Comparison of ENCODE assay signal across 8 cellular contexts in the genomic region with DNA sequence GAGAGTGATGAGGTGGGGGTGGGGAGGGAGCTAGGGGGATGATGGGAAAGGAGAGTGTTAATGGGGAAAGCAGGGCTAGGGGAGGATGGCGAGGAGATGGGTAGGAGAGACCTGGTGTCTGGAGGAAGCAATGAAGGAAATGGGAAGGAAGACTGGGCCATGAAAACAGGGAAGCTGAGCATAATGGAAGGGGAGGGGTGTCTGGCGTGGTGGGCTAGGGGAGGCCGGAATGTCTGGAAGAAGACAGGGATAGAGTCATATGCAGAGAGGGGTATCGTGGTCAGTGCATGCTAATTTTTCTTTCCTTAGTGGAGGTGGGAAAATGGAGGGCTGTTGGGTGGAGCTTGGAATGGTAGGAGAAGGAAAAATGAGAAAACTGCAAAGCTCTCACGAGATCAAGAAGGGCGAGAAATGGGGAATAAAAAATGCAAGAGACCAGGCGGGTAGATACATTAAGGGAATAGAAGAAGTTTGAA. TPM values are rescaled to one million over a fixed set of nuclear protein-coding genes. Genes with fewer than 3 reads are reported as not detected.
DNase-seq lines count a peak whose midpoint lies in the region; ATAC-seq and TF ChIP-seq lines count a peak whose summit lies in the region.

No MANE protein-coding gene starts in this region.

- CTCF ChIA-PET in WTC11 (lab: Charles Lee) = interaction anchor here (0.6 to 3.1 kb wide), 18 partner anchors 9 to 843 kb away, joined by 3 to 22 read pairs (median 4); partner anchors contain the start of genes CNPY3, GNMT, KLC4 and MRPL2

- no peak for TF ChIP-seq CTCF in WTC11 (IDR thresholded peaks at IDR 0.05)

- H3K36me3 Mint-ChIP-seq in activated T-cell treated with anti-CD3 and anti-CD28 coated beads, Interleukin-2, amount 50 U/mL, for 72 hours (ENCODE audit: insufficient read depth in 2 of 2) = peaks cover 7 to 16% of the 10 kb centered on the region in 2 donors
- H3K36me3 Mint-ChIP-seq in WTC11 = peaks cover 56% of the 10 kb centered on the region

- no peaks in the 10 kb centered on the region for H3K27me3 Mint-ChIP-seq in activated T-cell treated with anti-CD3 and anti-CD28 coated beads, Interleukin-2, amount 50 U/mL, for 72 hours (ENCODE audit: low read depth)
- H3K27me3 Mint-ChIP-seq in WTC11 (ENCODE audit: low read depth) = no peaks in the 10 kb centered on the region

- POLR2A ChIA-PET in WTC11 (lab: Charles Lee) = interaction anchor here (0.5 to 1.7 kb wide), 14 partner anchors 14 to 232 kb away, joined by 3 to 9 read pairs (median 4); partner anchors contain the start of genes CNPY3, CUL7, GNMT and KLC4

- H3K27ac Mint-ChIP-seq in activated T-cell treated with anti-CD3 and anti-CD28 coated beads, Interleukin-2, amount 50 U/mL, for 72 hours = peak overlapping the region; percentile 70
- H3K27ac Mint-ChIP-seq in WTC11 = peak overlapping the region; percentile 95

- no peak for DNase-seq in activated T-cell treated with anti-CD3 and anti-CD28 coated beads, Interleukin-2, amount 50 U/mL, for 72 hours
- DNase-seq in activated T-cell treated with anti-CD3 and anti-CD28 coated beads for 4 hours (no peak), WTC11 (ENCODE audit: low spot score) (no peak), hepatic stellate cell (ENCODE audit: low spot score) (peak; percentile 78), HT-29 (ENCODE audit: low spot score) (no peak), NCI-H82 (lab: John Stamatoyannopoulos, UW) (no peak)
- DNase-seq in activated CD4-positive, CD25-positive, alpha-beta regulatory T cell (lab: John Stamatoyannopoulos, UW) = no peak

- peaks cover 65% of the 10 kb centered on the region for H3K4me1 Mint-ChIP-seq in activated T-cell treated with anti-CD3 and anti-CD28 coated beads, Interleukin-2, amount 50 U/mL, for 72 hours (ENCODE audit: low read depth)
- peaks cover 28% of the 10 kb centered on the region for H3K4me1 Mint-ChIP-seq in WTC11

- no peak for ATAC-seq in activated T-cell treated with anti-CD3 and anti-CD28 coated beads, Interleukin-2, amount 50 U/mL, for 72 hours (replicated peaks in 1 of 2)
- no peak for ATAC-seq in WTC11

- H3K4me3 Mint-ChIP-seq in activated T-cell treated with anti-CD3 and anti-CD28 coated beads, Interleukin-2, amount 50 U/mL, for 72 hours = peak overlapping the region; percentile 94 to 99
- peak overlapping the region; percentile 99 for H3K4me3 Mint-ChIP-seq in WTC11

- H3K9me3 Mint-ChIP-seq in activated T-cell treated with anti-CD3 and anti-CD28 coated beads, Interleukin-2, amount 50 U/mL, for 72 hours = no peaks in the 10 kb centered on the region
- H3K9me3 Mint-ChIP-seq in WTC11 = no peaks in the 10 kb centered on the region

- H3K27ac ChIP-seq in skin epidermis = peak overlapping the region in 20 of 21 experiments; percentile 60 to 92 (median 80)

- H3K4me3 ChIP-seq in skin epidermis = peak overlapping the region; percentile 50 to 78 (median 73)

TF ChIP-seq in WTC11, 78 proteins besides CTCF, POLR2A, EP300 and RAD21:
- TF ChIP-seq E2F1 (CRISPR knock-in tag; IDR thresholded peaks at IDR 0.05) = no peak
- TF ChIP-seq, protein P1, sequence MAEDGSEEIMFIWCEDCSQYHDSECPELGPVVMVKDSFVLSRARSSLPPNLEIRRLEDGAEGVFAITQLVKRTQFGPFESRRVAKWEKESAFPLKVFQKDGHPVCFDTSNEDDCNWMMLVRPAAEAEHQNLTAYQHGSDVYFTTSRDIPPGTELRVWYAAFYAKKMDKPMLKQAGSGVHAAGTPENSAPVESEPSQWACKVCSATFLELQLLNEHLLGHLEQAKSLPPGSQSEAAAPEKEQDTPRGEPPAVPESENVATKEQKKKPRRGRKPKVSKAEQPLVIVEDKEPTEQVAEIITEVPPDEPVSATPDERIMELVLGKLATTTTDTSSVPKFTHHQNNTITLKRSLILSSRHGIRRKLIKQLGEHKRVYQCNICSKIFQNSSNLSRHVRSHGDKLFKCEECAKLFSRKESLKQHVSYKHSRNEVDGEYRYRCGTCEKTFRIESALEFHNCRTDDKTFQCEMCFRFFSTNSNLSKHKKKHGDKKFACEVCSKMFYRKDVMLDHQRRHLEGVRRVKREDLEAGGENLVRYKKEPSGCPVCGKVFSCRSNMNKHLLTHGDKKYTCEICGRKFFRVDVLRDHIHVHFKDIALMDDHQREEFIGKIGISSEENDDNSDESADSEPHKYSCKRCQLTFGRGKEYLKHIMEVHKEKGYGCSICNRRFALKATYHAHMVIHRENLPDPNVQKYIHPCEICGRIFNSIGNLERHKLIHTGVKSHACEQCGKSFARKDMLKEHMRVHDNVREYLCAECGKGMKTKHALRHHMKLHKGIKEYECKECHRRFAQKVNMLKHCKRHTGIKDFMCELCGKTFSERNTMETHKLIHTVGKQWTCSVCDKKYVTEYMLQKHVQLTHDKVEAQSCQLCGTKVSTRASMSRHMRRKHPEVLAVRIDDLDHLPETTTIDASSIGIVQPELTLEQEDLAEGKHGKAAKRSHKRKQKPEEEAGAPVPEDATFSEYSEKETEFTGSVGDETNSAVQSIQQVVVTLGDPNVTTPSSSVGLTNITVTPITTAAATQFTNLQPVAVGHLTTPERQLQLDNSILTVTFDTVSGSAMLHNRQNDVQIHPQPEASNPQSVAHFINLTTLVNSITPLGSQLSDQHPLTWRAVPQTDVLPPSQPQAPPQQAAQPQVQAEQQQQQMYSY (CRISPR knock-in tag; IDR thresholded peaks at IDR 0.05) = 0 out of 2 replicates have a peak, but pooled peaks have one; percentile 11

RNA-seq across cellular contexts. Expression of gene KLHDC3, which starts 0.4 kb away (rescaled TPM):
- 10 to 100 TPM; 62.5 to 68.9 TPM for total RNA-seq in activated T-cell treated with anti-CD3 and anti-CD28 coated beads, Interleukin-2, amount 50 U/mL, for 72 hours
- 157 to 172 TPM (median 169 TPM) in 3 replicates for total RNA-seq in WTC11 (2021)
- 120 and 126 TPM in 2 replicates for total RNA-seq in HT-29 (2014; rRNA removed; shearing (Covaris generic))

RNA-seq across cellular contexts. Expression of gene MEA1, which starts 0.7 kb away (rescaled TPM):
- total RNA-seq in activated T-cell treated with anti-CD3 and anti-CD28 coated beads, Interleukin-2, amount 50 U/mL, for 72 hours = 10 to 100 TPM; 42.1 to 53.7 TPM
- 85.0 to 91.2 TPM (median 86.5 TPM) in 3 replicates for total RNA-seq in WTC11 (2021)
- total RNA-seq in HT-29 (2014; rRNA removed; shearing (Covaris generic)) = 91.0 and 91.3 TPM in 2 replicates

RNA-seq across cellular contexts. Expression of gene RRP36, which starts 7.0 kb away (rescaled TPM):
- 10 to 100 TPM; 43.4 to 54.2 TPM for total RNA-seq in activated T-cell treated with anti-CD3 and anti-CD28 coated beads, Interleukin-2, amount 50 U/mL, for 72 hours
- total RNA-seq in WTC11 (2021) = 65.6 to 81.0 TPM (median 67.9 TPM) in 3 replicates
- total RNA-seq in HT-29 (2014; rRNA removed; shearing (Covaris generic)) = 76.7 and 82.0 TPM in 2 replicates

RNA-seq across cellular contexts. Expression of gene PPP2R5D, which starts 30.1 kb away (rescaled TPM):
- total RNA-seq in activated T-cell treated with anti-CD3 and anti-CD28 coated beads, Interleukin-2, amount 50 U/mL, for 72 hours = 10 to 100 TPM; 51.3 to 60.5 TPM
- total RNA-seq in WTC11 (2021) = 47.5 to 52.7 TPM (median 49.0 TPM) in 3 replicates
- total RNA-seq in HT-29 (2014; rRNA removed; shearing (Covaris generic)) = 48.1 and 53.4 TPM in 2 replicates

RNA-seq across cellular contexts. Expression of gene PEX6, which starts 35.5 kb away (rescaled TPM):
- 10 to 100 TPM; 28.0 to 31.5 TPM for total RNA-seq in activated T-cell treated with anti-CD3 and anti-CD28 coated beads, Interleukin-2, amount 50 U/mL, for 72 hours
- total RNA-seq in WTC11 (2021) = 8.2 to 12.6 TPM (median 11.7 TPM) in 3 replicates
- total RNA-seq in HT-29 (2014; rRNA removed; shearing (Covaris generic)) = 40.9 and 50.5 TPM in 2 replicates
